Comparison of ENCODE assay signal across 9 cellular contexts in the genomic region with DNA sequence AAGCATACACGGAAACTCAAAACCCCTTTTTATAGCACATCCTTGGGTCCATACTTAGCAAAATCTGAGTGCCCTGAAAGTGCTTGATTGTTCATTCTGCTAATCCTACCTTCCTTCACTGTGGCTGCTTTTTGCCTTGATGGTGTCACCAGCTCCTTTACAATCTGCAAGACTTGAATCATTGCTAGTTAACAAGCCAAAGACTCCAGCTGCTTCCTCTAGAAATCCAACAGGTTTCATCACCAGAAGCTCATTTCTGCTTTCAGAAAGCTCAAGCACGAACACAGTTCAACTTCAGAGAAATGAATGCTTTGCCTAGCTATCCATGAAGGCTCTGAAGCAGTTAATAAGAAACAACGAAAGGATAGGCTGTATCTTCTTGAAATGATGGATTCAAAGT. TPM values are rescaled to one million over a fixed set of nuclear protein-coding genes. Genes with fewer than 3 reads are reported as not detected.
DNase-seq lines count a peak whose midpoint lies in the region; ATAC-seq and TF ChIP-seq lines count a peak whose summit lies in the region.
"Had no signal": no experiment of that assay in that cellular context is flagged by ENCODE, and none has a peak within 500 bp of the region (broad histone marks: within the 10 kb centered on the region; RNA-seq: fewer than 3 reads in every experiment).

No MANE protein-coding gene starts in this region.

- H2AFZ ChIP-seq in OCI-LY1 (ENCODE audit: low read length) = no peak overlapping the region

- no peak overlapping the region for H3K4me3 ChIP-seq in OCI-LY1 (ENCODE audit: low read depth, low read length, poor library complexity, severe bottlenecking)
- no peak overlapping the region for H3K4me3 ChIP-seq in left lung

- peaks cover 48% of the 10 kb centered on the region for H3K4me1 ChIP-seq in OCI-LY1 (ENCODE audit: insufficient read depth, low read length, severe bottlenecking)
- H3K4me1 ChIP-seq in left lung = peaks cover 0 to 19% of the 10 kb centered on the region in 2 donors

- peak overlapping the region; percentile 27; the same call in 1 of the 2 replicates for H3K4me2 ChIP-seq in OCI-LY1 (ENCODE audit: low read length)

- no peak overlapping the region for H3K9ac ChIP-seq in OCI-LY1 (ENCODE audit: low read length)

- intact Hi-C loops in left lung (cut with DNase I) = no loop called here

- H3K36me3 ChIP-seq in OCI-LY1 (ENCODE audit: insufficient read depth, low read length) (no peaks in the 10 kb centered on the region), left lung (no peaks in the 10 kb centered on the region)

- H3K9me2 ChIP-seq in OCI-LY1 (ENCODE audit: low read depth, low read length) = no peaks in the 10 kb centered on the region

- H3K27ac ChIP-seq in OCI-LY1 (ENCODE audit: low read depth, low read length, poor library complexity, severe bottlenecking) = peak overlapping the region; percentile 13
- H3K27ac ChIP-seq in left lung = no peak overlapping the region

- TF ChIP-seq CTCF in OCI-LY1 (IDR thresholded peaks at IDR 0.05; ENCODE audit: low read length) (no peak), left lung (IDR thresholded peaks at IDR 0.05) (no peak)

- ATAC-seq in left lung = peak; percentile 26
- no peak for ATAC-seq in SK-N-SH treated with all-trans-retinoic acid at 6 μM for 48 hours

- no peaks in the 10 kb centered on the region; the same call in 1 of the 2 replicates for H4K20me1 ChIP-seq in OCI-LY1 (ENCODE audit: insufficient read depth, low read length)

- DNase-seq in GDM1 (lab: John Stamatoyannopoulos, UW) (peak; percentile 46), HCEC 1CT (peak; percentile 47), left lung (no peak), cerebellar nuclear complex (lab: John Stamatoyannopoulos, UW) (no peak), dedifferentiated amniotic fluid mesenchymal stem cell (ENCODE audit: extremely low spot score) (no peak), NCI-H748 treated with DMSO at 0.1 percent for 48 hours (lab: John Stamatoyannopoulos, UW) (no peak)
- DNase-seq: activated gamma-delta T cell treated with Interleukin-2 at 50 U/mL for 16 hours had no signal

- no peaks in the 10 kb centered on the region for H3K27me3 ChIP-seq in OCI-LY1 (ENCODE audit: insufficient read depth, low read length)
- no peaks in the 10 kb centered on the region for H3K27me3 ChIP-seq in left lung

- H3K9me3 ChIP-seq in OCI-LY1 (ENCODE audit: low read length) (no peaks in the 10 kb centered on the region), left lung (no peaks in the 10 kb centered on the region)

- H3F3A ChIP-seq in OCI-LY1 (ENCODE audit: insufficient read depth, low read length) = no peaks in the 10 kb centered on the region

- H3K79me2 ChIP-seq in OCI-LY1 (ENCODE audit: insufficient read depth, low read length) = peaks cover 41% of the 10 kb centered on the region

TF ChIP-seq in SK-N-SH treated with all-trans-retinoic acid at 6 μM for 48 hours, 23 proteins besides CTCF, POLR2A, EP300 and RAD21:
- no peak for TF ChIP-seq TCF4 (CRISPR knock-in tag; IDR thresholded peaks at IDR 0.05; ENCODE audit: borderline replicate concordance)
- no peak for TF ChIP-seq OSR1 (CRISPR knock-in tag; IDR thresholded peaks at IDR 0.05)
TF ChIP-seq in SK-N-SH treated with all-trans-retinoic acid at 6 μM for 48 hours: peak in this region for 0.

RNA-seq across cellular contexts. Expression of gene USP6NL, which starts 38.0 kb away (rescaled TPM):
- total RNA-seq in left lung = 10 to 100 TPM; 16.0 to 18.5 TPM

Comparison
In these comparisons a context has a peak if more than half of its experiments do, and no peak if none do; other contexts are left out.
1. DNase-seq: peak in GDM1 (single experiment) and HCEC 1CT (single experiment); none in left lung (0 of 2), cerebellar nuclear complex (0 of 2), dedifferentiated amniotic fluid mesenchymal stem cell (single experiment) and NCI-H748 treated with DMSO at 0.1 percent for 48 hours (single experiment).